In the genomic region with DNA sequence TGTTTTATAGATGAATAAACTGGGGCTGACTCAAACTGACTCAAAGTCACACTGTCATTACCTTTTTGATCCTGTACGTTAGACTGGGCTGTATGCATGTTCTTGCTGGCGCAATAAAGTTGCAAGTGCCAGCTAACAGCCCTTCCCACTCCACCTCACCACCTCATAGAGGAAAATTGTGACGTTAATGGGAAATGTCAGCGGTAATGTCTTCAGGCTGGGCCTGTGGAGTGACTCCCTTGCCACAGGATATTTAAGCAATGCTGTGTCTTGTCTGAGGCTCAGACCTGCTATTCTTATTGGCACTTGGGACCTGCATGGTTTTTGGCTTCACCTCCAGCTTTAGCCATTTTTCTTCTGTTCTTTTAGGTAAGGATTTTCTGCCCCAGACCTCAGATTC, we compare ENCODE assay signal across 8 cellular contexts. TPM values are rescaled to one million over a fixed set of nuclear protein-coding genes. Genes with fewer than 3 reads are reported as not detected.
DNase-seq lines count a peak whose midpoint lies in the region; ATAC-seq and TF ChIP-seq lines count a peak whose summit lies in the region.

No MANE protein-coding gene starts in this region.

- no peak overlapping the region for H3K4me3 ChIP-seq in upper lobe of left lung

- H3K4me1 ChIP-seq in upper lobe of left lung: peaks cover 43 to 65% (median 57%) of the 10 kb centered on the region in 4 donors

- no peaks in the 10 kb centered on the region for H3K9me3 ChIP-seq in upper lobe of left lung

- TF ChIP-seq EP300 in upper lobe of left lung (IDR thresholded peaks at IDR 0.05): no peak

- WGBS in upper lobe of left lung, 2 donors: 34 to 71% methylated on average over 4 of the region's 4 CpGs

- CTCF ChIA-PET in activated CD4-positive, alpha-beta memory T cell treated with anti-CD3 and anti-CD28 coated beads, Interleukin-2, amount 10 ng/mL, durations not matched to agents 7 days and 5 days (lab: Charles Lee): interaction anchor here (0.6 to 2.8 kb wide), 30 partner anchors 9 to 444 kb away, joined by 3 to 47 read pairs (median 4); partner anchors contain the start of genes CASP10, CFLAR, HYCC2 and NDUFB3

- H3K36me3 ChIP-seq in upper lobe of left lung: peaks cover 46 to 100% (median 88%) of the 10 kb centered on the region in 4 donors

- TF ChIP-seq CTCF in upper lobe of left lung (IDR thresholded peaks at IDR 0.05): no peak

- H3K36me3 Mint-ChIP-seq in activated CD4-positive, alpha-beta memory T cell treated with anti-CD3 and anti-CD28 coated beads, Interleukin-2, amount 10 ng/mL, durations not matched to agents 7 days and 5 days (ENCODE audit: low read depth): peaks cover 72% of the 10 kb centered on the region

- peaks cover 17% of the 10 kb centered on the region for H3K4me1 Mint-ChIP-seq in activated CD4-positive, alpha-beta memory T cell treated with anti-CD3 and anti-CD28 coated beads, Interleukin-2, amount 10 ng/mL, durations not matched to agents 7 days and 5 days

- DNase-seq in activated CD4-positive, alpha-beta memory T cell treated with anti-CD3 and anti-CD28 coated beads, Interleukin-2, amount 10 ng/mL, durations not matched to agents 7 days and 5 days: no peak
- peak in 1 of 2 donors; percentile 46 for DNase-seq in upper lobe of left lung
- DNase-seq in DMS 273 treated with DMSO at 0.1 percent for 48 hours (lab: John Stamatoyannopoulos, UW): no peak
- DNase-seq in HT-29 (ENCODE audit: low spot score): no peak
- DNase-seq in NCI-H524 (lab: John Stamatoyannopoulos, UW): no peak

- ATAC-seq in GM19395 (IDR thresholded peaks at IDR 0.05; ENCODE audit: unreplicated experiment) (peak; percentile 22), HG03139 (IDR thresholded peaks at IDR 0.05; ENCODE audit: unreplicated experiment) (peak; percentile 12), upper lobe of left lung (ENCODE audit: low FRiP score in 2 of 2) (peak; percentile 12 to 58)

- H3K27ac ChIP-seq in layer of hippocampus (ENCODE audit: low read depth, low read length) (peak overlapping the region; percentile 82), upper lobe of left lung (peak overlapping the region; percentile 71 to 90 (median 76))

- H3K27ac Mint-ChIP-seq in activated CD4-positive, alpha-beta memory T cell treated with anti-CD3 and anti-CD28 coated beads, Interleukin-2, amount 10 ng/mL, durations not matched to agents 7 days and 5 days: peak overlapping the region; percentile 50

- no peaks in the 10 kb centered on the region for H3K9me3 Mint-ChIP-seq in activated CD4-positive, alpha-beta memory T cell treated with anti-CD3 and anti-CD28 coated beads, Interleukin-2, amount 10 ng/mL, durations not matched to agents 7 days and 5 days

- POLR2A ChIA-PET in activated CD4-positive, alpha-beta memory T cell treated with anti-CD3 and anti-CD28 coated beads, Interleukin-2, amount 10 ng/mL, durations not matched to agents 7 days and 5 days (lab: Charles Lee): interaction anchor here (0.7 to 2.2 kb wide), 13 partner anchors 9 to 294 kb away, joined by 3 to 36 read pairs (median 5); partner anchors contain the start of genes CFLAR, CLK1, NDUFB3 and NIF3L1

- no peak for TF ChIP-seq POLR2A in upper lobe of left lung (IDR thresholded peaks at IDR 0.05)

- H3K4me3 Mint-ChIP-seq in activated CD4-positive, alpha-beta memory T cell treated with anti-CD3 and anti-CD28 coated beads, Interleukin-2, amount 10 ng/mL, durations not matched to agents 7 days and 5 days: no peak overlapping the region

- no peaks in the 10 kb centered on the region for H3K27me3 Mint-ChIP-seq in activated CD4-positive, alpha-beta memory T cell treated with anti-CD3 and anti-CD28 coated beads, Interleukin-2, amount 10 ng/mL, durations not matched to agents 7 days and 5 days

- H3K27me3 ChIP-seq in layer of hippocampus (ENCODE audit: control insufficient read depth, insufficient read depth, low read length) (no peaks in the 10 kb centered on the region), upper lobe of left lung (no peaks in the 10 kb centered on the region)

RNA-seq across cellular contexts. Expression of gene CASP10, which starts 25.2 kb away (rescaled TPM):
- 10 to 100 TPM; 47.8 to 51.3 TPM for total RNA-seq in activated CD4-positive, alpha-beta memory T cell treated with anti-CD3 and anti-CD28 coated beads, Interleukin-2, amount 10 ng/mL, durations not matched to agents 7 days and 5 days
- total RNA-seq in upper lobe of left lung: 10 to 100 TPM; 21.1 to 67.1 (median 29.9) TPM
- 2.5 and 6.3 TPM in 2 replicates for total RNA-seq in HT-29 (2014; rRNA removed; shearing (Covaris generic))

RNA-seq across cellular contexts. Expression of gene CFLAR, which starts 41.7 kb away (rescaled TPM):
- total RNA-seq in activated CD4-positive, alpha-beta memory T cell treated with anti-CD3 and anti-CD28 coated beads, Interleukin-2, amount 10 ng/mL, durations not matched to agents 7 days and 5 days: 100 to 1,000 TPM; 192 to 196 TPM
- 1,000 to 10,000 TPM in 1 of 6 donors, 100 to 1,000 TPM in 5; 263 to 1,189 (median 435) TPM for total RNA-seq in upper lobe of left lung
- 30.6 and 41.2 TPM in 2 replicates for total RNA-seq in HT-29 (2014; rRNA removed; shearing (Covaris generic))
